8 cellular contexts compared by ENCODE assay signal in the genomic region with DNA sequence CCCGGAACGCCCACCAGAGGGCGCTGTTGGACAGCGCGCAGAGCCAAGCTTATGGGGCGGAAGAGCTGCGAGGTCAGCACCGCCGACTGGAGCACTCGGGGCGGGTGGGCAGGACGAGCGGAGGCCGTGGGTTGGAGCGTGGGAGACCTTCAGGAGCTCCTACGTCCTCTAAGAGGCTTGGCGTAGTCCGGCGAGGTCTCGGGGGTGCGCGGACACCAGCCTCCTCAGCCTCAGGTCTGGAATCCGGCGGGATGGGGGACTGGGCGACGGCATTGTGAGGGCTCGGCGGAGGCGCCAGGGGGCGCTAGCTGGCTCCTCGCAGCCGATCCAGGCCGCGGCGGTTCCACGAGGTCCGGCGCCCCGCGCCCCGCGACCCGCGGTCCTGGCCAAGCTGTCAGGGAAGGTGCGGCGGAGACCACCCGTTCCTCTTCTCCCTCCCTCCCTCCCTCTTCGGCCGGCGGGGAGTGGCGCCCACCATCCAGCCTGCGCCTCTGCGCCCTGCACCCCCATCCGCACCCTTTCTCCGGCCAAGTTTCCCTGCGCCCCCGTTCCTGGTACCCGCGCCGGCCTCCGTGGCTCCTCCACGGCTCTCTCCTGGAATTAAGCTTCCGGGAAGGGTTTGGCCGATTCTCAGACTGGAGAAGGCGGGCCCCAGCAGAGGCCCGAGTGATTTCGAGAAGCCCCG.
DNase-seq lines count a peak whose midpoint lies in the region; ATAC-seq and TF ChIP-seq lines count a peak whose summit lies in the region.

No MANE protein-coding gene starts in this region.

- H3K4me1 Mint-ChIP-seq in central memory CD8-positive, alpha-beta T cell: peaks cover 11% of the 10 kb centered on the region

- peak overlapping the region; percentile 75 for H3K4me3 Mint-ChIP-seq in central memory CD8-positive, alpha-beta T cell

- H3K36me3 Mint-ChIP-seq in central memory CD8-positive, alpha-beta T cell (ENCODE audit: insufficient read depth): peaks cover 14% of the 10 kb centered on the region

- ATAC-seq in GM18870 (IDR thresholded peaks at IDR 0.05; ENCODE audit: unreplicated experiment) (peak; percentile 73), HG03108 (IDR thresholded peaks at IDR 0.05; ENCODE audit: unreplicated experiment) (peak; percentile 77)
- ATAC-seq in central memory CD8-positive, alpha-beta T cell (replicated peaks; ENCODE audit: extremely low read depth, poor library complexity, severe bottlenecking): peak; percentile 84

- peak; percentile 62 for TF ChIP-seq CTCF in AG09319 (IDR thresholded peaks at IDR 0.05; ENCODE audit: low read depth, low read length)

- DNase-seq in AG09319 (ENCODE audit: extremely low read depth, low read depth): peak; percentile 23
- peak; percentile 83 for DNase-seq in NCI-H2227 (lab: John Stamatoyannopoulos, UW; ENCODE audit: unreplicated experiment)
- peak; percentile 72 for DNase-seq in activated CD4-positive, CD25-positive, alpha-beta regulatory T cell treated with anti-CD3 and anti-CD28 coated beads, Interleukin-2, amount 50 U/mL, for 16 hours (ENCODE audit: low read depth, low spot score)
- peak; percentile 74 to 86 for DNase-seq in central memory CD8-positive, alpha-beta T cell (ENCODE audit: low spot score in 2 of 2)
- peak; percentile 58 for DNase-seq in kidney glomerular epithelial cell (lab: John Stamatoyannopoulos, UW)
- peak; percentile 81 for DNase-seq in stimulated activated CD4-positive, alpha-beta T cell treated with anti-CD3 and anti-CD28 coated beads, Interleukin-1b, Interleukin-23, amount 100 ng/mL, for 48 hours

- H3K27ac Mint-ChIP-seq in central memory CD8-positive, alpha-beta T cell (ENCODE audit: low read depth): peak overlapping the region; percentile 62

- peaks cover 91% of the 10 kb centered on the region for H3K27me3 Mint-ChIP-seq in central memory CD8-positive, alpha-beta T cell

- H3K9me3 Mint-ChIP-seq in central memory CD8-positive, alpha-beta T cell: no peaks in the 10 kb centered on the region

Comparison
In these comparisons a context has a peak if more than half of its experiments do, and no peak if none do; other contexts are left out.
1. Peak in every context shown above with its lines: DNase-seq and ATAC-seq.
2. DNase-seq: peak in every context shown above with its lines; median percentile 83 in NCI-H2227; 81 in stimulated activated CD4-positive, alpha-beta T cell treated with anti-CD3 and anti-CD28 coated beads, Interleukin-1b, Interleukin-23, amount 100 ng/mL, for 48 hours; 80 in central memory CD8-positive, alpha-beta T cell; 72 in activated CD4-positive, CD25-positive, alpha-beta regulatory T cell treated with anti-CD3 and anti-CD28 coated beads, Interleukin-2, amount 50 U/mL, for 16 hours; 58 in kidney glomerular epithelial cell; 23 in AG09319.